8 cellular contexts compared by ENCODE assay signal in the genomic region with DNA sequence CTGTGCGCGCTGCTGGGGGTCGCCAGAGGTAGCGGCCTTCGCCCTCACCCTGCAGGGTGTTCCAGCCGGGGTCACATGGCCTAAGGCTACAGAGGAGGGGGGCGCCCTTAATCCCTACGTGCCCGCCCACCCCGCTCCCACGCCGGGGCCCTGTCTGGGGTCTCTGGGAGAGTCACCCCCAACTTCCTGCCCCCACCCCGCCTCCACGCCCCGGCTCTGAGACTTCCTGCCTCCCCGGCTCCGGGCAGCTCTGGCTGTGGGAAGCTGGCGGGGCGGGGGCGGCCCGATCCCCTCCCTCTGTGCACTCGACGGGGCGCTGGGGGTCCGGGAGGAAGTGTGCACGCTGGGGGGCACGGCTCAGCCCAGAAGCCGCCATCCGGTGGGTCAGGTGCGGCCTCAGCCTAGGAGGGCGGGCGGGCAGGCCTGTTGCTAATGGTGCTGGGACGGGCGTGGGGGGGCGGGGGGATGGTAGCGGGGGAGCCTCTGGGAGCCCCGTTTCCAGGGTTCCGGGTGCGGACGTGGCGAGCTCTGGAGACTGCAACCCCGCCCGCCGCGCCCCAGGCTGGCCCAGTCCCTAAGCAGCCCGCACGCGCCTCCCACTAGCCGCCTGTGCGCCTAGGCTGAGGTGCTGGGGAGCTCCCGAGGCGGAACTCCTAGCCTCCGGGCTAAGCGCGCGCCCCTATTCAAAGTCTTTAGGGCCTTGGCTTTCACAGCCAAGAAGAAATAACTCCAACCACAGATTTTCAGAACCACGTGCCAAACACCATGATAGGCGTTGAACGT.
DNase-seq lines count a peak whose midpoint lies in the region; ATAC-seq and TF ChIP-seq lines count a peak whose summit lies in the region.

No MANE protein-coding gene starts in this region.

- H4K8ac ChIP-seq in trophoblast cell (ENCODE audit: low read depth, low read length): peak overlapping the region; percentile 91

- WGBS in trophoblast cell (ENCODE audit: extremely low coverage, insufficient coverage, insufficient read length): no CpG with 5 or more reads among the region's 59 CpGs

- BruUV-seq in HCT116 (replicated peaks; lab: Mats Ljungman, UMichigan): no TSS peak

- H2BK120ac ChIP-seq in trophoblast cell (ENCODE audit: insufficient read depth, low read length, poor library complexity): peak overlapping the region; percentile 96

- H3K36me3 ChIP-seq in HCT116 (ENCODE audit: control insufficient read depth in 1 of 2, insufficient read depth in 2 of 2, low read length in 2 of 2) (no peaks in the 10 kb centered on the region), trophoblast cell (ENCODE audit: control insufficient read depth in 1 of 2, insufficient read depth in 2 of 2, low read length in 2 of 2) (no peaks in the 10 kb centered on the region)

- peak overlapping the region; percentile 45 for H2AK5ac ChIP-seq in trophoblast cell (ENCODE audit: low read length)

- in situ Hi-C loops in G401 (cut with HindIII; ENCODE audit: low sequenced_read_pairs): loop anchor here (5.0 kb wide), 1 partner anchor 77 kb away; no protein-coding TSS in a partner anchor

- H3K4ac ChIP-seq in trophoblast cell (ENCODE audit: low read depth, low read length): peak overlapping the region; percentile 59

- no peaks in the 10 kb centered on the region for H3K9me2 ChIP-seq in HCT116 (ENCODE audit: insufficient read depth)

- H3K4me3 ChIP-seq in HCT116 (replicated peaks in 1 of 2; ENCODE audit: low read depth in 1 of 2, low read length in 2 of 2) (peak overlapping the region; percentile 13 to 47), trophoblast cell (ENCODE audit: low read depth, low read length) (no peak overlapping the region)

- H2AFZ ChIP-seq in HCT116 (ENCODE audit: low read depth, low read length, poor library complexity, severe bottlenecking) (peak overlapping the region; percentile 82), trophoblast cell (ENCODE audit: insufficient read depth, low read length, poor library complexity) (no peak overlapping the region)

- H4K91ac ChIP-seq in trophoblast cell (ENCODE audit: low read depth, low read length): peak overlapping the region; percentile 97

- intact Hi-C loops in HCT116 (cut with micrococcal nuclease): no loop called here
- intact Hi-C loops in activated B cell treated with CpG ODN at 0.5 μM for 24 hours (cut with micrococcal nuclease): loop anchor here (1.0 to 2.0 kb wide), 6 partner anchors 8 to 73 kb away; partner anchors contain the start of gene CXXC5

- no peaks in the 10 kb centered on the region for H3K27me3 ChIP-seq in HCT116 (ENCODE audit: insufficient read depth, low read length)
- peaks cover 3% of the 10 kb centered on the region for H3K27me3 ChIP-seq in trophoblast cell (ENCODE audit: insufficient read depth, low read length)

- ATAC-seq in HCT116 (no peak), activated B cell treated with CpG ODN at 0.5 μM for 24 hours (ENCODE audit: low read depth) (peak; percentile 26), GM19324 (IDR thresholded peaks at IDR 0.05; ENCODE audit: low FRiP score, unreplicated experiment) (no peak)

- H3K9me3 Mint-ChIP-seq in activated B cell treated with CpG ODN at 0.5 μM for 24 hours: no peaks in the 10 kb centered on the region

- TF ChIP-seq POLR2A in HCT116 (IDR thresholded peaks at IDR 0.05; ENCODE audit: borderline replicate concordance, extremely low read depth, insufficient read depth, insufficient read length): no peak

- peak overlapping the region; percentile 98 for H3K4me2 ChIP-seq in HCT116 (ENCODE audit: low read length)
- peak overlapping the region; percentile 78 for H3K4me2 ChIP-seq in trophoblast cell (ENCODE audit: low read length)

- TF ChIP-seq RAD21 in HCT116 (IDR thresholded peaks at IDR 0.05; ENCODE audit: low read depth): no peak

- H2BK5ac ChIP-seq in trophoblast cell (ENCODE audit: low read depth, low read length, poor library complexity): peak overlapping the region; percentile 87

- TF ChIP-seq CTCF in HCT116 (IDR thresholded peaks at IDR 0.05 in 2 of 3, conservative IDR thresholded peaks at IDR 0.05 in 1 of 3; ENCODE audit: borderline replicate concordance in 1 of 3, insufficient read depth in 1 of 3, low read depth in 2 of 3, low read length in 2 of 3) (no peak), activated B cell treated with CpG ODN at 0.5 μM for 24 hours (IDR thresholded peaks at IDR 0.05) (no peak)

- POLR2A ChIA-PET in HCT116 (lab: Charles Lee): interaction anchor here (0.6 to 1.4 kb wide), 2 partner anchors 47 to 62 kb away, joined by 3 read pairs; partner anchors contain the start of gene CXXC5
- POLR2A ChIA-PET in activated B cell treated with CpG ODN at 0.5 μM for 24 hours (lab: Charles Lee): interaction anchor here (0.5 to 4.9 kb wide), 21 partner anchors 10 to 299 kb away, joined by 3 to 71 read pairs (median 6); partner anchors contain the start of genes CXXC5 and UBE2D2

- peak overlapping the region; percentile 70 for H3K4me3 Mint-ChIP-seq in activated B cell treated with CpG ODN at 0.5 μM for 24 hours

- H2BK12ac ChIP-seq in trophoblast cell (ENCODE audit: low read length): peak overlapping the region; percentile 77

- H3K27ac Mint-ChIP-seq in activated B cell treated with CpG ODN at 0.5 μM for 24 hours: peak overlapping the region; percentile 69

- no peaks in the 10 kb centered on the region for H3K36me3 Mint-ChIP-seq in activated B cell treated with CpG ODN at 0.5 μM for 24 hours (ENCODE audit: low read depth)

- H3K14ac ChIP-seq in trophoblast cell (ENCODE audit: low read length): peak overlapping the region; percentile 83

- CTCF ChIA-PET in HCT116 (lab: Charles Lee): interaction anchor here (0.9 to 1.8 kb wide), 5 partner anchors 56 to 259 kb away, joined by 3 to 5 read pairs (median 3); no protein-coding TSS in a partner anchor
- CTCF ChIA-PET in activated B cell treated with CpG ODN at 0.5 μM for 24 hours (lab: Charles Lee): interaction anchor here (0.9 to 3.2 kb wide), 6 partner anchors 35 to 75 kb away, joined by 4 to 33 read pairs (median 6); no protein-coding TSS in a partner anchor

- no peaks in the 10 kb centered on the region for H3K27me3 Mint-ChIP-seq in activated B cell treated with CpG ODN at 0.5 μM for 24 hours

- H3K18ac ChIP-seq in trophoblast cell (ENCODE audit: low read length): peak overlapping the region; percentile 71

- H3K4me1 ChIP-seq in HCT116 (ENCODE audit: control insufficient read depth in 1 of 2, insufficient read depth in 2 of 2, low read length in 2 of 2): peaks cover 30 to 40% of the 10 kb centered on the region in 2 experiments
- peaks cover 34 to 52% of the 10 kb centered on the region in 2 experiments for H3K4me1 ChIP-seq in trophoblast cell (ENCODE audit: control insufficient read depth in 1 of 2, insufficient read depth in 2 of 2, low read length in 2 of 2)

- no peak overlapping the region for H3K23ac ChIP-seq in trophoblast cell (ENCODE audit: low read length)

- H3K27ac ChIP-seq in HCT116 (ENCODE audit: low read depth, low read length) (no peak overlapping the region; the same call in 1 of the 2 replicates), trophoblast cell (ENCODE audit: low read depth, low read length) (peak overlapping the region; percentile 93)

- DNase-seq in HCT116 (ENCODE audit: low read depth, low spot score) (no peak), activated B cell treated with CpG ODN at 0.5 μM for 24 hours (no peak), germinal center (ENCODE audit: low spot score) (peak; percentile 59), trophoblast cell (no peak), G401 (ENCODE audit: low spot score) (no peak), NCI-H748 treated with DMSO at 0.1 percent for 48 hours (lab: John Stamatoyannopoulos, UW) (no peak)
- no peak for DNase-seq in NK-92 treated with Interleukin-12 subunit alpha and Interleukin-12 subunit beta, amount 100 ng/mL, for 24 hours (lab: John Stamatoyannopoulos, UW)

- H3K9ac ChIP-seq in HCT116 (ENCODE audit: low read length): peak overlapping the region; percentile 32; the same call in 1 of the 2 replicates
- no peak overlapping the region for H3K9ac ChIP-seq in trophoblast cell (ENCODE audit: low read length)

- H4K20me1 ChIP-seq in HCT116 (ENCODE audit: insufficient read depth): no peaks in the 10 kb centered on the region

- H3K9me3 ChIP-seq in HCT116 (ENCODE audit: control insufficient read depth in 1 of 2, insufficient read depth in 1 of 2, low read depth in 1 of 2, low read length in 2 of 2) (no peaks in the 10 kb centered on the region), trophoblast cell (ENCODE audit: insufficient read depth, low read depth, low read length) (peaks cover 2% of the 10 kb centered on the region)

- H3K79me1 ChIP-seq in trophoblast cell (ENCODE audit: low read length): peaks cover 62% of the 10 kb centered on the region

- peak overlapping the region; percentile 49 for H4K12ac ChIP-seq in trophoblast cell (ENCODE audit: low read depth, low read length)

- RAD21 ChIA-PET in HCT116 (lab: Charles Lee; ENCODE audit: low non-redundant PET in 1 of 2, low total read pairs in 2 of 2, uncharacterized antibody in 2 of 2, unreplicated experiment in 2 of 2): no interaction called here

- H3K4me1 Mint-ChIP-seq in activated B cell treated with CpG ODN at 0.5 μM for 24 hours: peaks cover 37% of the 10 kb centered on the region

- H3K79me2 ChIP-seq in HCT116 (ENCODE audit: insufficient read depth, low read length) (no peaks in the 10 kb centered on the region), trophoblast cell (ENCODE audit: control insufficient read depth, insufficient read depth, low read length, poor library complexity) (peaks cover 10% of the 10 kb centered on the region)

TF ChIP-seq in HCT116, 20 proteins besides CTCF, POLR2A, EP300 and RAD21 (continues in another document):
- TF ChIP-seq SIN3A (IDR thresholded peaks at IDR 0.05; ENCODE audit: low read depth) (no peak), ELF1 (IDR thresholded peaks at IDR 0.05; ENCODE audit: borderline replicate concordance, low read depth) (no peak), ZFX (IDR thresholded peaks at IDR 0.05) (no peak), JUND (IDR thresholded peaks at IDR 0.05) (no peak), CBX3 (IDR thresholded peaks at IDR 0.05; ENCODE audit: low read depth) (no peak; the same call in 1 of the 2 replicates), POLR2AphosphoS5 (IDR thresholded peaks at IDR 0.05; ENCODE audit: low read depth, low read length) (no peak), SRF (IDR thresholded peaks at IDR 0.05; ENCODE audit: low read depth) (no peak)
